Comparison of ENCODE assay signal across 8 cellular contexts in the genomic region with DNA sequence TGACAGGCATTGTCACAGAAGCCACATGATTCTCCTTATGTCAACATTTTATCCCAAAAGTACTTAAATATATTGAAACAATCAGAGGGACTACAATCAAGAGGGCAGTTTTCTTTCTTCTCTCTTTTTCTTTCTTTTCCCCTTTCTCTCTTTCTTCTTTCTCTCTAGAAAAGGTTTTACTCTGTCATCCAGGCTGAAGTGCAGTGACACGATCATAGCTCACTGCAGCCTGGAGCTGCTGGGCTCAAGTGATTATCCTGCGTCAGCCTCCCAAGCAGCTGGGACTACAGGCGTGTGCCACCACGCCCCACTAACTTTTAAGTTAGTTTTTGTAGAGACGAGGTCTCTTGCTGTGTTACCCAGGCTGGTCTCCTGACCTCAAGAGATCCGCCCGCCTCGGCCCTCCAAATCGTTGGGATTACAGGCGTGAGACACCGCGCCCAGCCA. TPM values are rescaled to one million over a fixed set of nuclear protein-coding genes. Genes with fewer than 3 reads are reported as not detected.
DNase-seq lines count a peak whose midpoint lies in the region; ATAC-seq and TF ChIP-seq lines count a peak whose summit lies in the region.

No MANE protein-coding gene starts in this region.

- ATAC-seq in naive thymus-derived CD4-positive, alpha-beta T cell, result no peak
- ATAC-seq in GM21447 (IDR thresholded peaks at IDR 0.05; ENCODE audit: unreplicated experiment), result no peak

- peaks cover 0 to 59% (median 21%) of the 10 kb centered on the region in 5 donors for H3K27me3 Mint-ChIP-seq in naive thymus-derived CD4-positive, alpha-beta T cell

- H3K36me3 Mint-ChIP-seq in naive thymus-derived CD4-positive, alpha-beta T cell, result peaks cover 0 to 9% (median 0%) of the 10 kb centered on the region in 5 donors

- H3K4me3 Mint-ChIP-seq in naive thymus-derived CD4-positive, alpha-beta T cell, result peak overlapping the region; percentile 87 to 98 (median 88)

- H3K9me3 ChIP-seq in naive thymus-derived CD4-positive, alpha-beta T cell (ENCODE audit: control insufficient read depth in 2 of 3, low read length in 3 of 3), result no peaks in the 10 kb centered on the region

- H3K4me1 Mint-ChIP-seq in naive thymus-derived CD4-positive, alpha-beta T cell, result peaks cover 17 to 42% (median 36%) of the 10 kb centered on the region in 7 donors

- intact Hi-C loops in naive thymus-derived CD4-positive, alpha-beta T cell (cut with micrococcal nuclease), result loop anchor here (1.0 to 10.0 kb wide), 9 partner anchors 19 to 1799 kb away; a partner anchor contains a TSS

- TF ChIP-seq CTCF in AG10803 (conservative IDR thresholded peaks at IDR 0.05; ENCODE audit: low read length) (no peak), coronary artery (IDR thresholded peaks at IDR 0.05) (no peak)

- peak overlapping the region in 8 of 9 donors; percentile 10 to 83 (median 61) for H3K27ac Mint-ChIP-seq in naive thymus-derived CD4-positive, alpha-beta T cell

- H3K9me3 Mint-ChIP-seq in naive thymus-derived CD4-positive, alpha-beta T cell, result no peaks in the 10 kb centered on the region

- peak overlapping the region; percentile 83 for H3K4me3 ChIP-seq in AG10803 (ENCODE audit: low read length)
- peak overlapping the region; percentile 96 for H3K4me3 ChIP-seq in coronary artery
- H3K4me3 ChIP-seq in naive thymus-derived CD4-positive, alpha-beta T cell (ENCODE audit: low read length), result peak overlapping the region; percentile 74

- peaks cover 30 to 31% of the 10 kb centered on the region in 2 donors for H3K4me1 ChIP-seq in naive thymus-derived CD4-positive, alpha-beta T cell (ENCODE audit: control insufficient read depth in 2 of 2, insufficient read depth in 2 of 2, low read length in 2 of 2)

- H3K27me3 ChIP-seq in naive thymus-derived CD4-positive, alpha-beta T cell (ENCODE audit: control insufficient read depth in 2 of 2, insufficient read depth in 2 of 2, low read length in 2 of 2), result no peaks in the 10 kb centered on the region

- no peaks in the 10 kb centered on the region for H3K36me3 ChIP-seq in naive thymus-derived CD4-positive, alpha-beta T cell (ENCODE audit: control insufficient read depth in 2 of 3, insufficient read depth in 3 of 3, low read length in 3 of 3)

- CTCF ChIA-PET in naive thymus-derived CD4-positive, alpha-beta T cell (lab: Charles Lee), result no interaction called here

- DNase-seq in AG10803 (ENCODE audit: low read depth) (no peak), M059J (ENCODE audit: low read depth) (peak; percentile 10), coronary artery (ENCODE audit: low spot score) (no peak), GM19240 (ENCODE audit: insufficient read length, low spot score) (no peak), DMS114 treated with DMSO at 0.1 percent for 48 hours (lab: John Stamatoyannopoulos, UW; ENCODE audit: unreplicated experiment) (no peak)
- no peak for DNase-seq in naive thymus-derived CD4-positive, alpha-beta T cell
- DNase-seq in stimulated activated naive CD4-positive, alpha-beta T cell (lab: John Stamatoyannopoulos, UW), result no peak

- peak overlapping the region; percentile 96 to 98 for H3K27ac ChIP-seq in coronary artery
- peak overlapping the region; percentile 53 for H3K27ac ChIP-seq in naive thymus-derived CD4-positive, alpha-beta T cell (ENCODE audit: low read depth, low read length)

- POLR2A ChIA-PET in naive thymus-derived CD4-positive, alpha-beta T cell (lab: Charles Lee), result interaction anchor here (0.5 to 1.5 kb wide), 2 partner anchors 11 to 144 kb away, joined by 4 to 5 read pairs; no protein-coding TSS in a partner anchor

RNA-seq across cellular contexts. Expression of a gene that starts 1.0 kb away (rescaled TPM):
- total RNA-seq in M059J (2014; rRNA removed; shearing (Covaris generic)), result 46.0 and 46.4 TPM in 2 replicates
- 10 to 100 TPM; 12.8 to 47.3 (median 46.4) TPM for total RNA-seq in naive thymus-derived CD4-positive, alpha-beta T cell
- polyA plus RNA-seq in naive thymus-derived CD4-positive, alpha-beta T cell, result 10 to 100 TPM; 31.5 to 37.4 TPM

RNA-seq across cellular contexts. Expression of a gene that starts 18.8 kb away (rescaled TPM):
- total RNA-seq in M059J (2014; rRNA removed; shearing (Covaris generic)), result 62.5 and 79.6 TPM in 2 replicates
- total RNA-seq in naive thymus-derived CD4-positive, alpha-beta T cell, result 10 to 100 TPM in 1 of 5 experiments, 1 to 10 TPM in 1, under 1 TPM in 3; 0.36 to 15.1 (median 0.86) TPM
- under 1 TPM; 0.39 to 0.56 TPM for polyA plus RNA-seq in naive thymus-derived CD4-positive, alpha-beta T cell
